Comparison of ENCODE assay signal across 11 cellular contexts in the genomic region with DNA sequence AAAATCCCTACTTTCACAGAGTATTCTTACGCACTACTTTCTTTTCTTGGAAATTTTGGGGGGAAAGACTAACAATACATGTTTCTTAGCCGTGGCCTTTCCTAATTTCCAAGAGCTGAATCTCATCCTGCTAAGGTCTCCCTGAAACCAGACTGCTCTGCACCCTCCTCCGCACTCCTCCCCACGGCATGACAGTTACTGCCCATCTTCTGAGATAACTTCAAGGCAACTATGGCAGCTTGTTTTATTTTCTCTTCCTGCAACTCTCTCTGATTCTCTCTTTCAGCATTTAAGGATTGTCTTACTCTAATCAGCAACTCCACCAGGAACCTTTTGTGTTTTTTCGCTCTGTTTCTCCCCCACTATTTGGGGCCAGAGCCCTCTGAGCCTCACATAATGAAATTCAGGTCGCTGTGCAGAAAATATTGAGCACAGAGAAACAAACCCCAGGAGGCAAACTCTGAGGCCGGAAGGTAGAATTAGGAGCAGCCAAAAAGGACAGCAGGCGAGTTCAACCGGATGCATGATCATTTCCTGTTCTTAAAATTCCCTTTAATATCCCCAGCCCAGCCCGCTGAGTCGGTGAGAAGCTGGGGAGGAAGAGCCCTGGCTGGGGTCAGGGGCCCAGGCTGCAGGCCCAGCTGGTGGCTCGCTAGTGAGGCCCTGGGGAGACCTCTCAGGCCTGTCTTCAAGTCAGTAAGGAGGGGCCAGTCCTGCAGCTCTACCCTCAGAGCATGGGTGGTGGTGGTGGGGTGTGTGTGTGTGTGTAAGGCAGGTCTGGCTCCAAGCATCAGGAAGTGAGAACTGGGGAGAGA.
DNase-seq lines count a peak whose midpoint lies in the region; ATAC-seq and TF ChIP-seq lines count a peak whose summit lies in the region.
"Had no signal": no experiment of that assay in that cellular context is flagged by ENCODE, and none has a peak within 500 bp of the region (broad histone marks: within the 10 kb centered on the region; RNA-seq: fewer than 3 reads in every experiment).

No MANE protein-coding gene starts in this region.

- TF ChIP-seq CTCF in PC-3 (conservative IDR thresholded peaks at IDR 0.05; ENCODE audit: low read depth, low read length) (no peak), epithelial cell of esophagus (IDR thresholded peaks at IDR 0.05; ENCODE audit: insufficient read depth, low read depth, low read length, missing control alignments) (no peak), osteocyte (IDR thresholded peaks at IDR 0.05) (no peak), dorsolateral prefrontal cortex (IDR thresholded peaks at IDR 0.05 in 54 of 56, conservative IDR thresholded peaks at IDR 0.05 in 2 of 56; ENCODE audit: low read depth in 1 of 56, partially characterized antibody in 56 of 56) (no peak)

- H3K9ac ChIP-seq in PC-3 (ENCODE audit: low read length), result peak overlapping the region; percentile 50

- peak; percentile 81 for DNase-seq in ELR (ENCODE audit: low read depth)
- peak; percentile 48 for DNase-seq in PC-3
- peak; percentile 32 for DNase-seq in epithelial cell of esophagus (ENCODE audit: low read depth)
- DNase-seq in osteocyte (ENCODE audit: extremely low spot score, unreplicated experiment), result no peak
- no peak for DNase-seq in iPS-NIHi7 (ENCODE audit: extremely low spot score)
- no peak for DNase-seq in NCI-H1092 (lab: John Stamatoyannopoulos, UW)
- no peak for DNase-seq in dorsolateral prefrontal cortex
- DNase-seq in NCI-H526 (lab: John Stamatoyannopoulos, UW), result no peak
- DNase-seq: activated CD4-positive, alpha-beta T cell treated with anti-CD3 and anti-CD28 coated beads, Interleukin-2, amount 50 U/mL, for 48 hours; caudate nucleus; NCI-H526 treated with DMSO at 0.1 percent for 48 hours had no signal

- ATAC-seq in PC-3, result no peak; the same call in 1 of the 2 replicates

- H3F3A ChIP-seq in PC-3 (ENCODE audit: low read length, unreplicated experiment), result peaks cover 10% of the 10 kb centered on the region

- no peaks in the 10 kb centered on the region for H3K9me2 ChIP-seq in PC-3 (replicated peaks; ENCODE audit: low read length)

- H3K27me3 Mint-ChIP-seq in osteocyte (ENCODE audit: unreplicated experiment), result no peaks in the 10 kb centered on the region

- H3K27ac ChIP-seq in PC-3 (ENCODE audit: low read length) (peak overlapping the region; percentile 100), dorsolateral prefrontal cortex (peak overlapping the region in 3 of 59 donors; percentile 7 to 61 (median 20))

- POLR2A ChIA-PET in PC-3 (lab: Charles Lee; ENCODE audit: unreplicated experiment), result no interaction called here

- H4K20me1 ChIP-seq in PC-3 (ENCODE audit: low read length), result no peaks in the 10 kb centered on the region

- no peaks in the 10 kb centered on the region for H3K9me3 Mint-ChIP-seq in osteocyte (ENCODE audit: unreplicated experiment)

- no peaks in the 10 kb centered on the region for H3K27me3 ChIP-seq in PC-3 (ENCODE audit: low read length)
- no peaks in the 10 kb centered on the region for H3K27me3 ChIP-seq in dorsolateral prefrontal cortex

- no peaks in the 10 kb centered on the region for H3K36me3 Mint-ChIP-seq in osteocyte (ENCODE audit: unreplicated experiment)

- no peak overlapping the region for H3K4me3 Mint-ChIP-seq in osteocyte (ENCODE audit: unreplicated experiment)

- peak overlapping the region; percentile 82 for H3K4me2 ChIP-seq in PC-3 (ENCODE audit: low read length)

- CTCF ChIA-PET in PC-3 (lab: Charles Lee), result no interaction called here

- H3K36me3 ChIP-seq in PC-3 (ENCODE audit: low read depth, low read length), result no peaks in the 10 kb centered on the region

- H3K4me1 Mint-ChIP-seq in osteocyte (ENCODE audit: unreplicated experiment), result peaks cover 57% of the 10 kb centered on the region

- H3K4me3 ChIP-seq in PC-3 (ENCODE audit: low read length) (no peak overlapping the region), epithelial cell of esophagus (ENCODE audit: low read length) (no peak overlapping the region), dorsolateral prefrontal cortex (no peak overlapping the region)

- H3K4me1 ChIP-seq in PC-3 (ENCODE audit: insufficient read depth, low read length), result peaks cover 60% of the 10 kb centered on the region

- no peaks in the 10 kb centered on the region for H3K79me2 ChIP-seq in PC-3 (ENCODE audit: low read length)

- peak overlapping the region; percentile 58 for H2AFZ ChIP-seq in PC-3 (ENCODE audit: low read length)

- H3K9me3 ChIP-seq in PC-3 (ENCODE audit: low read length), result no peaks in the 10 kb centered on the region

- BruUV-seq in PC-3 (replicated peaks; lab: Mats Ljungman, UMichigan), result no TSS peak

- intact Hi-C loops in PC-3 (cut with micrococcal nuclease) (loop anchor here (5.0 kb wide), 2 partner anchors 115 to 215 kb away; a partner anchor contains a TSS), dorsolateral prefrontal cortex (cut with DNase I) (no loop called here)

- peak overlapping the region; percentile 86 for H3K27ac Mint-ChIP-seq in osteocyte (ENCODE audit: unreplicated experiment)

Comparison
In these comparisons a context has a peak if more than half of its experiments do, and no peak if none do; other contexts are left out.
1. DNase-seq: peak in ELR (single experiment), PC-3 (single experiment) and epithelial cell of esophagus (single experiment); none in osteocyte (single experiment), iPS-NIHi7 (single experiment), NCI-H1092 (single experiment), dorsolateral prefrontal cortex (0 of 10) and NCI-H526 (0 of 2).